ENCODE assay signal across 8 cellular contexts in the genomic region with DNA sequence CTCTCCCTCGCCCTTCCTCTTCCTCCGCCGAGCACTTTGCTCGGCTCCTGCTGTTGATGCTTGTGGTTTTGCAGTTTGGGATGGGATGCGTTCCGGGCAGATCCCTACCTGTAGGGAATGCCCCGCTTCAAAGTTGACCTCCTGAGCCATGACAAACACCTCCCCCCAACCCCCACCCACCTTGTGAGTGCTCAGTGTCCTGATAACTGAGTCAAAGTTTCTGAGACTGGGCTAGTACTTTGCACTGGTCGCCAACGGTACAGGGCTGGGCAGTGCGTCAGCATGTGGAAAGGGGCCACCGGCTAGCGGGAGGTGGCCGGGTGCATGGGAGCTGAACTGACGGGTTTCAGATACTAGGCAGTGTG. TPM values are rescaled to one million over a fixed set of nuclear protein-coding genes. Genes with fewer than 3 reads are reported as not detected.
A peak's percentile ranks its signal among the peaks of the same experiment; 100 is the strongest.
DNase-seq lines count a peak whose midpoint lies in the region; ATAC-seq and TF ChIP-seq lines count a peak whose summit lies in the region.

No MANE protein-coding gene starts in this region.

- peak; percentile 13 for ATAC-seq in HG03025 (IDR thresholded peaks at IDR 0.05; ENCODE audit: low FRiP score, unreplicated experiment)
- peak; percentile 33 for ATAC-seq in SK-N-SH treated with all-trans-retinoic acid at 6 μM for 48 hours
- peak; percentile 64 for ATAC-seq in left lobe of liver

- peak; percentile 10 for DNase-seq in activated CD4-positive, alpha-beta T cell treated with anti-CD3 and anti-CD28 coated beads for 1 hour
- no peak for DNase-seq in activated CD4-positive, alpha-beta T cell treated with anti-CD3 and anti-CD28 coated beads, Interleukin-2, amount 50 U/mL, for 4 hours
- peak; percentile 62 for DNase-seq in cerebellum (ENCODE audit: low spot score)
- DNase-seq in left lobe of liver (ENCODE audit: low spot score): peak; percentile 87
- peak; percentile 50 for DNase-seq in stimulated activated CD8-positive, alpha-beta memory T cell treated with anti-CD3 and anti-CD28 coated beads, Interleukin-4, amount 100 ng/mL, for 48 hours
- DNase-seq in NCI-H1105 (lab: John Stamatoyannopoulos, UW): no peak

TF ChIP-seq in SK-N-SH treated with all-trans-retinoic acid at 6 μM for 48 hours, 23 proteins besides CTCF, POLR2A, EP300 and RAD21:
- no peak for TF ChIP-seq SNAI2 (CRISPR knock-in tag; IDR thresholded peaks at IDR 0.05)
- TF ChIP-seq, protein P1, sequence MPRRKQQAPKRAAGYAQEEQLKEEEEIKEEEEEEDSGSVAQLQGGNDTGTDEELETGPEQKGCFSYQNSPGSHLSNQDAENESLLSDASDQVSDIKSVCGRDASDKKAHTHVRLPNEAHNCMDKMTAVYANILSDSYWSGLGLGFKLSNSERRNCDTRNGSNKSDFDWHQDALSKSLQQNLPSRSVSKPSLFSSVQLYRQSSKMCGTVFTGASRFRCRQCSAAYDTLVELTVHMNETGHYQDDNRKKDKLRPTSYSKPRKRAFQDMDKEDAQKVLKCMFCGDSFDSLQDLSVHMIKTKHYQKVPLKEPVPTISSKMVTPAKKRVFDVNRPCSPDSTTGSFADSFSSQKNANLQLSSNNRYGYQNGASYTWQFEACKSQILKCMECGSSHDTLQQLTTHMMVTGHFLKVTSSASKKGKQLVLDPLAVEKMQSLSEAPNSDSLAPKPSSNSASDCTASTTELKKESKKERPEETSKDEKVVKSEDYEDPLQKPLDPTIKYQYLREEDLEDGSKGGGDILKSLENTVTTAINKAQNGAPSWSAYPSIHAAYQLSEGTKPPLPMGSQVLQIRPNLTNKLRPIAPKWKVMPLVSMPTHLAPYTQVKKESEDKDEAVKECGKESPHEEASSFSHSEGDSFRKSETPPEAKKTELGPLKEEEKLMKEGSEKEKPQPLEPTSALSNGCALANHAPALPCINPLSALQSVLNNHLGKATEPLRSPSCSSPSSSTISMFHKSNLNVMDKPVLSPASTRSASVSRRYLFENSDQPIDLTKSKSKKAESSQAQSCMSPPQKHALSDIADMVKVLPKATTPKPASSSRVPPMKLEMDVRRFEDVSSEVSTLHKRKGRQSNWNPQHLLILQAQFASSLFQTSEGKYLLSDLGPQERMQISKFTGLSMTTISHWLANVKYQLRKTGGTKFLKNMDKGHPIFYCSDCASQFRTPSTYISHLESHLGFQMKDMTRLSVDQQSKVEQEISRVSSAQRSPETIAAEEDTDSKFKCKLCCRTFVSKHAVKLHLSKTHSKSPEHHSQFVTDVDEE (CRISPR knock-in tag; IDR thresholded peaks at IDR 0.05): no peak

RNA-seq across cellular contexts. Expression of a gene that starts 0.8 kb away (rescaled TPM):
- total RNA-seq in cerebellum (82.9 TPM), left lobe of liver (17.0 TPM)

Comparison
In these comparisons a context has a peak if more than half of its experiments do, and no peak if none do; other contexts are left out.
1. DNase-seq: peak in activated CD4-positive, alpha-beta T cell treated with anti-CD3 and anti-CD28 coated beads for 1 hour (single experiment), cerebellum (single experiment), left lobe of liver (single experiment) and stimulated activated CD8-positive, alpha-beta memory T cell treated with anti-CD3 and anti-CD28 coated beads, Interleukin-4, amount 100 ng/mL, for 48 hours (single experiment); none in activated CD4-positive, alpha-beta T cell treated with anti-CD3 and anti-CD28 coated beads, Interleukin-2, amount 50 U/mL, for 4 hours (0 of 2) and NCI-H1105 (single experiment).
2. ATAC-seq: peak in every context shown above with its lines; median percentile 64 in left lobe of liver; 33 in SK-N-SH treated with all-trans-retinoic acid at 6 μM for 48 hours; 13 in HG03025.